Comparison of ENCODE assay signal across 20 cellular contexts in the genomic region with DNA sequence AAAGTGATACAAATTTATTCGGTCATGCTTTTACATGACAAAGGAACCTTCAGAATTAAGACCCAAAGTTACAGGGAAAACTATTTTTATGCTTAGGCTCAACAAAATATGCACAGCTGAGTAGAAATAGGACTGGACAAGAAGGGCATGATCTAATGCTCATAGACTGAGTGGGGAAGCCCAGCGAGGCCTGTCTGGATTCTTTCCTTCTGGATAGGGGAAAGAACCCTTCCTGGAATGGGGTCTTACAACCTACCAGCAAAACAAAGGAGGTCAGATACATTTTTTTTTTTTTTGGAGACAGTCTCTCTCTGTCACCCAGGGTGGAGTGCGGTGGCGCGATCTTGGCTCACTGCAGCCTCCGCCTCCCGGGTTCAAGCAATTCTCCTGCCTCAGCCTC. TPM values are rescaled to one million over a fixed set of nuclear protein-coding genes. Genes with fewer than 3 reads are reported as not detected.
DNase-seq lines count a peak whose midpoint lies in the region; ATAC-seq and TF ChIP-seq lines count a peak whose summit lies in the region.
"Had no signal": no experiment of that assay in that cellular context is flagged by ENCODE, and none has a peak within 500 bp of the region (broad histone marks: within the 10 kb centered on the region; RNA-seq: fewer than 3 reads in every experiment).

No MANE protein-coding gene starts in this region.

- no peak overlapping the region for H3K4me3 ChIP-seq in Peyer's patch
- H3K4me3 ChIP-seq: A549, cardiac muscle cell had no signal

- intact Hi-C loops in activated CD4-positive, alpha-beta T cell treated with anti-CD3 and anti-CD28 coated beads, Interleukin-2, amount 10 ng/mL, durations not matched to agents 24 days and 14 days (cut with micrococcal nuclease): no loop called here

- H3K9me3 Mint-ChIP-seq in activated CD4-positive, alpha-beta T cell treated with anti-CD3 and anti-CD28 coated beads, Interleukin-2, amount 10 ng/mL, durations not matched to agents 24 days and 14 days: no peaks in the 10 kb centered on the region
- no peaks in the 10 kb centered on the region for H3K9me3 Mint-ChIP-seq in HFFc6
- no peaks in the 10 kb centered on the region for H3K9me3 Mint-ChIP-seq in activated naive CD8-positive, alpha-beta T cell treated with anti-CD3 and anti-CD28 coated beads, Interleukin-2, amount 50 U/mL, for 24 hours
- no peaks in the 10 kb centered on the region for H3K9me3 Mint-ChIP-seq in nephron progenitor cell
- H3K9me3 Mint-ChIP-seq: activated naive CD4-positive, alpha-beta T cell treated with anti-CD3 and anti-CD28 coated beads, Interleukin-2, amount 50 U/mL, for 72 hours; stimulated activated memory B cell treated with anti-CD40 and anti-IgM and Interleukin-4, amounts not matched to agents 10 μg/mL and 1 μg/mL and 100 μg/mL, for 72 hours had no signal

- no peak for TF ChIP-seq POLR2A in Peyer's patch (IDR thresholded peaks at IDR 0.05)

- H3K36me3 ChIP-seq in Peyer's patch: peaks cover 0 to 28% (median 0%) of the 10 kb centered on the region in 3 donors

- H3K4me1 ChIP-seq in Peyer's patch: peaks cover 0 to 23% (median 8%) of the 10 kb centered on the region in 4 donors

- ATAC-seq in activated naive CD8-positive, alpha-beta T cell treated with anti-CD3 and anti-CD28 coated beads, Interleukin-2, amount 50 U/mL, for 24 hours: no peak
- ATAC-seq: A549; activated naive CD4-positive, alpha-beta T cell treated with anti-CD3 and anti-CD28 coated beads, Interleukin-2, amount 50 U/mL, for 72 hours; HCT116; Panc1; stimulated activated memory B cell treated with anti-CD40 and anti-IgM and Interleukin-4, amounts not matched to agents 10 μg/mL and 1 μg/mL and 100 μg/mL, for 72 hours had no signal

- H3K9me3 ChIP-seq in Peyer's patch: no peaks in the 10 kb centered on the region
- H3K9me3 ChIP-seq: A549, SK-N-SH had no signal

- DNase-seq in activated CD4-positive, alpha-beta T cell treated with anti-CD3 and anti-CD28 coated beads, Interleukin-2, amount 10 ng/mL, durations not matched to agents 24 days and 14 days: no peak
- DNase-seq in activated CD4-positive, alpha-beta T cell treated with anti-CD3 and anti-CD28 coated beads for 4 hours: no peak
- no peak for DNase-seq in HFFc6
- no peak for DNase-seq in activated naive CD8-positive, alpha-beta T cell treated with anti-CD3 and anti-CD28 coated beads, Interleukin-2, amount 50 U/mL, for 24 hours
- DNase-seq in nephron progenitor cell: no peak
- DNase-seq in Peyer's patch: no peak
- no peak for DNase-seq in HCEC 1CT
- no peak for DNase-seq in NCI-H1436 treated with DMSO at 0.1 percent for 48 hours (lab: John Stamatoyannopoulos, UW)
- DNase-seq: activated CD8-positive, alpha-beta memory T cell treated with anti-CD3 and anti-CD28 coated beads for 24 hours; head of caudate nucleus; NCI-H1417 treated with DMSO at 0.1 percent for 48 hours; NCI-H82; SK-N-SH; stimulated activated CD4-positive, alpha-beta T cell treated with anti-CD3 and anti-CD28 coated beads, Interleukin-12 subunit alpha, Interleukin-12 subunit beta, amount 100 ng/mL, for 4 hours had no signal

- H3K36me3 Mint-ChIP-seq in activated CD4-positive, alpha-beta T cell treated with anti-CD3 and anti-CD28 coated beads, Interleukin-2, amount 10 ng/mL, durations not matched to agents 24 days and 14 days (ENCODE audit: low read depth): peaks cover 53% of the 10 kb centered on the region
- H3K36me3 Mint-ChIP-seq in HFFc6 (ENCODE audit: low read depth) (peaks cover 37% of the 10 kb centered on the region), nephron progenitor cell (ENCODE audit: low read depth) (peaks cover 31% of the 10 kb centered on the region)
- peaks cover 44% of the 10 kb centered on the region for H3K36me3 Mint-ChIP-seq in activated naive CD8-positive, alpha-beta T cell treated with anti-CD3 and anti-CD28 coated beads, Interleukin-2, amount 50 U/mL, for 24 hours (ENCODE audit: low read depth)

- TF ChIP-seq CTCF in HFFc6 (IDR thresholded peaks at IDR 0.05) (no peak), nephron progenitor cell (IDR thresholded peaks at IDR 0.05) (no peak), Peyer's patch (IDR thresholded peaks at IDR 0.05) (no peak)

- peaks cover 18% of the 10 kb centered on the region for H3K4me1 Mint-ChIP-seq in activated CD4-positive, alpha-beta T cell treated with anti-CD3 and anti-CD28 coated beads, Interleukin-2, amount 10 ng/mL, durations not matched to agents 24 days and 14 days
- H3K4me1 Mint-ChIP-seq in HFFc6 (ENCODE audit: low read depth) (peaks cover 27% of the 10 kb centered on the region), nephron progenitor cell (peaks cover 15% of the 10 kb centered on the region)
- peaks cover 38% of the 10 kb centered on the region for H3K4me1 Mint-ChIP-seq in activated naive CD8-positive, alpha-beta T cell treated with anti-CD3 and anti-CD28 coated beads, Interleukin-2, amount 50 U/mL, for 24 hours

- H3K27me3 Mint-ChIP-seq in activated CD4-positive, alpha-beta T cell treated with anti-CD3 and anti-CD28 coated beads, Interleukin-2, amount 10 ng/mL, durations not matched to agents 24 days and 14 days: no peaks in the 10 kb centered on the region
- H3K27me3 Mint-ChIP-seq in HFFc6 (ENCODE audit: insufficient read depth) (peaks cover 2% of the 10 kb centered on the region), nephron progenitor cell (ENCODE audit: low read depth, poor library complexity) (no peaks in the 10 kb centered on the region)
- H3K27me3 Mint-ChIP-seq in activated naive CD8-positive, alpha-beta T cell treated with anti-CD3 and anti-CD28 coated beads, Interleukin-2, amount 50 U/mL, for 24 hours: no peaks in the 10 kb centered on the region
- H3K27me3 Mint-ChIP-seq: stimulated activated memory B cell treated with anti-CD40 and anti-IgM and Interleukin-4, amounts not matched to agents 10 μg/mL and 1 μg/mL and 100 μg/mL, for 72 hours had no signal

- no peaks in the 10 kb centered on the region for H3K27me3 ChIP-seq in Peyer's patch
- H3K27me3 ChIP-seq: cardiac muscle cell had no signal

- H3K4me3 Mint-ChIP-seq in activated CD4-positive, alpha-beta T cell treated with anti-CD3 and anti-CD28 coated beads, Interleukin-2, amount 10 ng/mL, durations not matched to agents 24 days and 14 days: peak overlapping the region; percentile 52
- no peak overlapping the region; the same call in 1 of the 2 replicates for H3K4me3 Mint-ChIP-seq in HFFc6
- peak overlapping the region; percentile 10 for H3K4me3 Mint-ChIP-seq in activated naive CD8-positive, alpha-beta T cell treated with anti-CD3 and anti-CD28 coated beads, Interleukin-2, amount 50 U/mL, for 24 hours
- H3K4me3 Mint-ChIP-seq in nephron progenitor cell: peak overlapping the region; percentile 56

- no peak overlapping the region for H3K27ac Mint-ChIP-seq in activated CD4-positive, alpha-beta T cell treated with anti-CD3 and anti-CD28 coated beads, Interleukin-2, amount 10 ng/mL, durations not matched to agents 24 days and 14 days
- H3K27ac Mint-ChIP-seq in HFFc6 (peak overlapping the region; percentile 21), nephron progenitor cell (no peak overlapping the region)
- peak overlapping the region; percentile 8 for H3K27ac Mint-ChIP-seq in activated naive CD8-positive, alpha-beta T cell treated with anti-CD3 and anti-CD28 coated beads, Interleukin-2, amount 50 U/mL, for 24 hours

- H3K27ac ChIP-seq in Peyer's patch: no peak overlapping the region
- H3K27ac ChIP-seq: A549, cardiac muscle cell had no signal

RNA-seq across cellular contexts. Expression of gene DDX55, which starts 2.2 kb away (rescaled TPM):
- 68.2 and 72.0 TPM in 2 replicates for total RNA-seq in activated CD4-positive, alpha-beta T cell treated with anti-CD3 and anti-CD28 coated beads, Interleukin-2, amount 10 ng/mL, durations not matched to agents 24 days and 14 days
- 10 to 100 TPM; 13.4 to 18.4 (median 14.3) TPM for total RNA-seq in HFFc6 (2021; fragmentation: NEBNext Ultra II Directional; extraction: Animal tissue kit (Norgen Biotek cat#: 25700))
- 10 to 100 TPM; 15.2 to 47.9 (median 24.4) TPM for total RNA-seq in Peyer's patch

RNA-seq across cellular contexts. Expression of gene TMED2, which starts 15.4 kb away (rescaled TPM):
- 174 and 179 TPM in 2 replicates for total RNA-seq in activated CD4-positive, alpha-beta T cell treated with anti-CD3 and anti-CD28 coated beads, Interleukin-2, amount 10 ng/mL, durations not matched to agents 24 days and 14 days
- total RNA-seq in HFFc6 (2021; fragmentation: NEBNext Ultra II Directional; extraction: Animal tissue kit (Norgen Biotek cat#: 25700)): 100 to 1,000 TPM; 383 to 448 (median 405) TPM
- 100 to 1,000 TPM in 1 of 4 donors, 10 to 100 TPM in 3; 32.2 to 111 (median 78.0) TPM for total RNA-seq in Peyer's patch

RNA-seq across cellular contexts. Expression of gene EIF2B1, which starts 33.8 kb away (rescaled TPM):
- 81.5 and 84.8 TPM in 2 replicates for total RNA-seq in activated CD4-positive, alpha-beta T cell treated with anti-CD3 and anti-CD28 coated beads, Interleukin-2, amount 10 ng/mL, durations not matched to agents 24 days and 14 days
- 10 to 100 TPM; 48.7 to 51.9 (median 50.3) TPM for total RNA-seq in HFFc6 (2021; fragmentation: NEBNext Ultra II Directional; extraction: Animal tissue kit (Norgen Biotek cat#: 25700))
- total RNA-seq in Peyer's patch: 100 to 1,000 TPM in 2 of 4 donors, 10 to 100 TPM in 2; 89.1 to 113 (median 103) TPM

RNA-seq across cellular contexts. Expression of gene GTF2H3, which starts 33.9 kb away (rescaled TPM):
- total RNA-seq in activated CD4-positive, alpha-beta T cell treated with anti-CD3 and anti-CD28 coated beads, Interleukin-2, amount 10 ng/mL, durations not matched to agents 24 days and 14 days: 66.8 and 69.7 TPM in 2 replicates
- total RNA-seq in HFFc6 (2021; fragmentation: NEBNext Ultra II Directional; extraction: Animal tissue kit (Norgen Biotek cat#: 25700)): 10 to 100 TPM; 34.9 to 47.5 (median 43.0) TPM
- total RNA-seq in Peyer's patch: 10 to 100 TPM; 11.1 to 25.6 (median 15.5) TPM

Comparison
In these comparisons a context has a peak if more than half of its experiments do, and no peak if none do; other contexts are left out.
1. H3K27ac Mint-ChIP-seq: peak in HFFc6 (single experiment) and activated naive CD8-positive, alpha-beta T cell treated with anti-CD3 and anti-CD28 coated beads, Interleukin-2, amount 50 U/mL, for 24 hours (single experiment); none in activated CD4-positive, alpha-beta T cell treated with anti-CD3 and anti-CD28 coated beads, Interleukin-2, amount 10 ng/mL, durations not matched to agents 24 days and 14 days (single experiment) and nephron progenitor cell (single experiment).